In the genomic region with DNA sequence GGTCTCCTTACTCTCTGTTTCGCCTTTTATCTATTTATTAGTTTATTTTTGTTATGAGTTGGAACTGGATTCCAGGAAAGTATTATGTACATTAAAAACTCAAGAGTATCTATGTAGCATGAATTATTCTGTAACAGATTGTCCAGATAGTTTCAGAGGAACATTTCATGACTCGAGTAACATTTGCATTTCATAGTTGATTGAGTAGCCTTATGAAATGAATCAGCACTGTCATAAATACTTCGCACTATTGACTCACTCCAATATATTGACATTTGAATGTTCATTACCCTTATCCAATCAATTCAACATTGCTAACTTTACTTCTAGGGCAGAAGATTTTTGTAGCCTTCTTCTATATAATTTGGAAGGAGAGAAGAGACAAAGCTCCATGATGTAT, we compare ENCODE assay signal across 1 cellular context.
TF ChIP-seq lines count a peak whose summit lies in the region.

No MANE protein-coding gene starts in this region.

TF ChIP-seq in SK-N-SH, 30 proteins besides CTCF, POLR2A, EP300 and RAD21 (continued from another document):
- TF ChIP-seq, protein P1, sequence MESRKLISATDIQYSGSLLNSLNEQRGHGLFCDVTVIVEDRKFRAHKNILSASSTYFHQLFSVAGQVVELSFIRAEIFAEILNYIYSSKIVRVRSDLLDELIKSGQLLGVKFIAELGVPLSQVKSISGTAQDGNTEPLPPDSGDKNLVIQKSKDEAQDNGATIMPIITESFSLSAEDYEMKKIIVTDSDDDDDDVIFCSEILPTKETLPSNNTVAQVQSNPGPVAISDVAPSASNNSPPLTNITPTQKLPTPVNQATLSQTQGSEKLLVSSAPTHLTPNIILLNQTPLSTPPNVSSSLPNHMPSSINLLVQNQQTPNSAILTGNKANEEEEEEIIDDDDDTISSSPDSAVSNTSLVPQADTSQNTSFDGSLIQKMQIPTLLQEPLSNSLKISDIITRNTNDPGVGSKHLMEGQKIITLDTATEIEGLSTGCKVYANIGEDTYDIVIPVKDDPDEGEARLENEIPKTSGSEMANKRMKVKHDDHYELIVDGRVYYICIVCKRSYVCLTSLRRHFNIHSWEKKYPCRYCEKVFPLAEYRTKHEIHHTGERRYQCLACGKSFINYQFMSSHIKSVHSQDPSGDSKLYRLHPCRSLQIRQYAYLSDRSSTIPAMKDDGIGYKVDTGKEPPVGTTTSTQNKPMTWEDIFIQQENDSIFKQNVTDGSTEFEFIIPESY (IDR thresholded peaks at IDR 0.05; ENCODE audit: borderline replicate concordance, low read depth) = no peak
- TF ChIP-seq USF1 (IDR thresholded peaks at IDR 0.05; ENCODE audit: borderline replicate concordance, low read depth) (no peak), NFIC (IDR thresholded peaks at IDR 0.05; ENCODE audit: borderline replicate concordance) (no peak), TCF12 (IDR thresholded peaks at IDR 0.05) (no peak), TAF1 (IDR thresholded peaks at IDR 0.05; ENCODE audit: borderline replicate concordance, low read depth, low read length) (no peak), FOXM1 (IDR thresholded peaks at IDR 0.05; ENCODE audit: low read depth) (no peak), RXRA (IDR thresholded peaks at IDR 0.05; ENCODE audit: borderline replicate concordance, low read depth) (no peak), SMC3 (IDR thresholded peaks at IDR 0.05; ENCODE audit: low read depth, low read length) (no peak), SIN3A (IDR thresholded peaks at IDR 0.05; ENCODE audit: borderline replicate concordance, low read depth, low read length) (no peak), POLR2AphosphoS5 (IDR thresholded peaks at IDR 0.05; ENCODE audit: low read depth, low read length) (no peak), TEAD4 (IDR thresholded peaks at IDR 0.05; ENCODE audit: borderline replicate concordance, insufficient read depth) (no peak), EZH2phosphoT487 (IDR thresholded peaks at IDR 0.05; ENCODE audit: borderline replicate concordance, low read depth) (no peak), RCOR1 (IDR thresholded peaks at IDR 0.05; ENCODE audit: low read length) (no peak), YY1 (IDR thresholded peaks at IDR 0.05; ENCODE audit: low read depth) (no peak)
- TF ChIP-seq, protein P2, sequence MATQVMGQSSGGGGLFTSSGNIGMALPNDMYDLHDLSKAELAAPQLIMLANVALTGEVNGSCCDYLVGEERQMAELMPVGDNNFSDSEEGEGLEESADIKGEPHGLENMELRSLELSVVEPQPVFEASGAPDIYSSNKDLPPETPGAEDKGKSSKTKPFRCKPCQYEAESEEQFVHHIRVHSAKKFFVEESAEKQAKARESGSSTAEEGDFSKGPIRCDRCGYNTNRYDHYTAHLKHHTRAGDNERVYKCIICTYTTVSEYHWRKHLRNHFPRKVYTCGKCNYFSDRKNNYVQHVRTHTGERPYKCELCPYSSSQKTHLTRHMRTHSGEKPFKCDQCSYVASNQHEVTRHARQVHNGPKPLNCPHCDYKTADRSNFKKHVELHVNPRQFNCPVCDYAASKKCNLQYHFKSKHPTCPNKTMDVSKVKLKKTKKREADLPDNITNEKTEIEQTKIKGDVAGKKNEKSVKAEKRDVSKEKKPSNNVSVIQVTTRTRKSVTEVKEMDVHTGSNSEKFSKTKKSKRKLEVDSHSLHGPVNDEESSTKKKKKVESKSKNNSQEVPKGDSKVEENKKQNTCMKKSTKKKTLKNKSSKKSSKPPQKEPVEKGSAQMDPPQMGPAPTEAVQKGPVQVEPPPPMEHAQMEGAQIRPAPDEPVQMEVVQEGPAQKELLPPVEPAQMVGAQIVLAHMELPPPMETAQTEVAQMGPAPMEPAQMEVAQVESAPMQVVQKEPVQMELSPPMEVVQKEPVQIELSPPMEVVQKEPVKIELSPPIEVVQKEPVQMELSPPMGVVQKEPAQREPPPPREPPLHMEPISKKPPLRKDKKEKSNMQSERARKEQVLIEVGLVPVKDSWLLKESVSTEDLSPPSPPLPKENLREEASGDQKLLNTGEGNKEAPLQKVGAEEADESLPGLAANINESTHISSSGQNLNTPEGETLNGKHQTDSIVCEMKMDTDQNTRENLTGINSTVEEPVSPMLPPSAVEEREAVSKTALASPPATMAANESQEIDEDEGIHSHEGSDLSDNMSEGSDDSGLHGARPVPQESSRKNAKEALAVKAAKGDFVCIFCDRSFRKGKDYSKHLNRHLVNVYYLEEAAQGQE (IDR thresholded peaks at IDR 0.05; ENCODE audit: low read depth, low read length) = no peak
TF ChIP-seq in SK-N-SH: peak in this region for 0.
